In genomic region chr11:112086422-112087191, GRCh38 we compare ENCODE assay signal across 1 cellular context.
TF ChIP-seq lines count a peak whose summit lies in the region.

Gene SDHD (plus strand): TSS chr11:112086873. CDS start chr11:112086908, 35 bp downstream.
Gene TIMM8B (minus strand): TSS chr11:112086756. CDS start chr11:112086723, 33 bp downstream.

TF ChIP-seq in HEK293, 187 proteins besides CTCF, POLR2A, EP300 and RAD21 (continued from another document and continues in another):
- no peak for TF ChIP-seq PRDM2 (tag by site-specific recombination; IDR thresholded peaks at IDR 0.05; ENCODE audit: borderline replicate concordance)
- no peak for TF ChIP-seq ATF2 (tag by site-specific recombination; IDR thresholded peaks at IDR 0.05; ENCODE audit: low read depth)
- peak; percentile 93 for TF ChIP-seq SP2 (tag by site-specific recombination; IDR thresholded peaks at IDR 0.05)
- TF ChIP-seq ZNF558 (tag by site-specific recombination; IDR thresholded peaks at IDR 0.05), result no peak
- no peak for TF ChIP-seq OSR2 (tag by site-specific recombination; IDR thresholded peaks at IDR 0.05)
- TF ChIP-seq ZNF354C (tag by site-specific recombination; IDR thresholded peaks at IDR 0.05; ENCODE audit: borderline replicate concordance, low read depth), result no peak
- no peak for TF ChIP-seq BCL6B (tag by site-specific recombination; IDR thresholded peaks at IDR 0.05)
- TF ChIP-seq ZNF555 (tag by site-specific recombination; conservative IDR thresholded peaks at IDR 0.05), result no peak
- no peak for TF ChIP-seq GFI1B (tag by site-specific recombination; IDR thresholded peaks at IDR 0.05)
- TF ChIP-seq ZNF274 (IDR thresholded peaks at IDR 0.05; ENCODE audit: low read length), result no peak
- no peak for TF ChIP-seq ZNF274 (tag by site-specific recombination; IDR thresholded peaks at IDR 0.05; ENCODE audit: borderline replicate concordance)
- TF ChIP-seq ZNF239 (tag by site-specific recombination; IDR thresholded peaks at IDR 0.05), result no peak
- TF ChIP-seq ZNF132 (tag by site-specific recombination; IDR thresholded peaks at IDR 0.05; ENCODE audit: borderline replicate concordance), result no peak
- peak; percentile 29; the same call in 1 of the 2 replicates for TF ChIP-seq TRIM28 (IDR thresholded peaks at IDR 0.05; ENCODE audit: borderline replicate concordance, low read length)
- no peak; the same call in 1 of the 2 replicates for TF ChIP-seq ZNF10 (tag by site-specific recombination; IDR thresholded peaks at IDR 0.05)
- no peak for TF ChIP-seq REST (tag by site-specific recombination; IDR thresholded peaks at IDR 0.05)
- no peak for TF ChIP-seq ZNF677 (tag by site-specific recombination; IDR thresholded peaks at IDR 0.05)
- TF ChIP-seq ZSCAN4 (tag by site-specific recombination; IDR thresholded peaks at IDR 0.05), result no peak
- no peak; the same call in 1 of the 2 replicates for TF ChIP-seq ZFP37 (tag by site-specific recombination; IDR thresholded peaks at IDR 0.05)
- TF ChIP-seq ZNF76 (tag by site-specific recombination; IDR thresholded peaks at IDR 0.05; ENCODE audit: borderline replicate concordance, low read depth), result peak; percentile 78
- no peak for TF ChIP-seq ZNF175 (tag by site-specific recombination; IDR thresholded peaks at IDR 0.05)
- TF ChIP-seq ZNF621 (tag by site-specific recombination; IDR thresholded peaks at IDR 0.05), result no peak
- TF ChIP-seq SCRT2 (tag by site-specific recombination; IDR thresholded peaks at IDR 0.05), result no peak
- TF ChIP-seq ZNF785 (tag by site-specific recombination; IDR thresholded peaks at IDR 0.05), result no peak
- TF ChIP-seq ZNF629 (tag by site-specific recombination; IDR thresholded peaks at IDR 0.05), result peak; percentile 88
- TF ChIP-seq ZNF366 (tag by site-specific recombination; conservative IDR thresholded peaks at IDR 0.05), result peak; percentile 72
- TF ChIP-seq ZNF391 (tag by site-specific recombination; IDR thresholded peaks at IDR 0.05; ENCODE audit: borderline replicate concordance, low read depth), result no peak
- no peak for TF ChIP-seq ZBTB49 (tag by site-specific recombination; IDR thresholded peaks at IDR 0.05; ENCODE audit: low read depth)
- no peak for TF ChIP-seq GLI4 (tag by site-specific recombination; IDR thresholded peaks at IDR 0.05)
- TF ChIP-seq ZNF626 (tag by site-specific recombination; IDR thresholded peaks at IDR 0.05), result no peak
- TF ChIP-seq ZFP69B (tag by site-specific recombination; IDR thresholded peaks at IDR 0.05), result no peak
- no peak for TF ChIP-seq ELK4 (IDR thresholded peaks at IDR 0.05; ENCODE audit: borderline replicate concordance, low read depth, low read length)
- TF ChIP-seq ZNF585B (tag by site-specific recombination; IDR thresholded peaks at IDR 0.05), result no peak
- TF ChIP-seq PRDM6 (tag by site-specific recombination; IDR thresholded peaks at IDR 0.05), result no peak
- TF ChIP-seq ZNF148 (tag by site-specific recombination; IDR thresholded peaks at IDR 0.05; ENCODE audit: borderline replicate concordance), result no peak
- no peak for TF ChIP-seq ZNF223 (tag by site-specific recombination; IDR thresholded peaks at IDR 0.05)
- no peak for TF ChIP-seq ZNF169 (tag by site-specific recombination; IDR thresholded peaks at IDR 0.05)
